8 cellular contexts compared by ENCODE assay signal in genomic region chr12:94832780-94833760, GRCh38.
DNase-seq lines count a peak whose midpoint lies in the region; ATAC-seq and TF ChIP-seq lines count a peak whose summit lies in the region.

No MANE protein-coding gene starts in this region.

- H3K4me1 ChIP-seq in right atrium auricular region (peaks cover 0 to 4% of the 10 kb centered on the region in 2 donors), mesodermal cell (ENCODE audit: control insufficient read depth, insufficient read depth, low read length, poor library complexity, severe bottlenecking) (peaks cover 11% of the 10 kb centered on the region), aorta (ENCODE audit: control insufficient read depth in 1 of 2, insufficient read depth in 2 of 2, low read length in 2 of 2) (no peaks in the 10 kb centered on the region), ascending aorta (no peaks in the 10 kb centered on the region)

- TF ChIP-seq CTCF in right atrium auricular region (IDR thresholded peaks at IDR 0.05) (no peak), ascending aorta (IDR thresholded peaks at IDR 0.05) (no peak)

- H3K27me3 ChIP-seq in right atrium auricular region (no peaks in the 10 kb centered on the region), aorta (ENCODE audit: control insufficient read depth in 1 of 2, insufficient read depth in 2 of 2, low read length in 1 of 2) (no peaks in the 10 kb centered on the region), ascending aorta (no peaks in the 10 kb centered on the region)

- ATAC-seq in Right ventricle myocardium inferior: peak; percentile 37
- peak; percentile 64 for ATAC-seq in aorta (ENCODE audit: low FRiP score)

- DNase-seq in Right ventricle myocardium inferior (ENCODE audit: missing footprints) (no peak), right atrium auricular region (ENCODE audit: low spot score) (no peak), brain pericyte (ENCODE audit: low read depth, low spot score) (peak; percentile 41), aorta (no peak), ascending aorta (ENCODE audit: low spot score in 2 of 2) (no peak), MV-4-11 (lab: John Stamatoyannopoulos, UW) (no peak)
- no peak for DNase-seq in stimulated activated naive CD4-positive, alpha-beta T cell treated with Interleukin-2 at 50 U/mL for 16 hours (lab: John Stamatoyannopoulos, UW)

- H3K36me3 ChIP-seq in right atrium auricular region: no peaks in the 10 kb centered on the region
- no peaks in the 10 kb centered on the region for H3K36me3 ChIP-seq in mesodermal cell (ENCODE audit: control insufficient read depth, insufficient read depth, low read length)
- H3K36me3 ChIP-seq in aorta (ENCODE audit: control insufficient read depth in 1 of 2, insufficient read depth in 2 of 2, low read length in 1 of 2): no peaks in the 10 kb centered on the region
- H3K36me3 ChIP-seq in ascending aorta: no peaks in the 10 kb centered on the region

- no peak overlapping the region for H3K4me3 ChIP-seq in right atrium auricular region
- H3K4me3 ChIP-seq in mesodermal cell (ENCODE audit: extremely low read depth, insufficient read depth, low read length, poor library complexity, severe bottlenecking): no peak overlapping the region
- no peak overlapping the region for H3K4me3 ChIP-seq in aorta (ENCODE audit: low read length in 2 of 2)
- H3K4me3 ChIP-seq in ascending aorta: no peak overlapping the region

- H3K27ac ChIP-seq in right atrium auricular region (no peak overlapping the region), mesodermal cell (ENCODE audit: low read depth, low read length, severe bottlenecking) (peak overlapping the region; percentile 81), aorta (ENCODE audit: low read depth in 1 of 2, low read length in 2 of 2) (no peak overlapping the region), ascending aorta (no peak overlapping the region)

- H3K9me3 ChIP-seq in right atrium auricular region (no peaks in the 10 kb centered on the region), mesodermal cell (ENCODE audit: control insufficient read depth, low read length) (no peaks in the 10 kb centered on the region), aorta (ENCODE audit: control insufficient read depth, low read length) (no peaks in the 10 kb centered on the region), ascending aorta (no peaks in the 10 kb centered on the region)

- 53 to 66% methylated on average over 9 to 17 of the region's 17 CpGs for WGBS in mesodermal cell (ENCODE audit: insufficient coverage in 2 of 2), 2 experiments
- WGBS in aorta, 2 donors: 62 to 67% methylated on average over 17 of the region's 17 CpGs

- intact Hi-C loops in Right ventricle myocardium inferior (cut with DNase I): no loop called here
- intact Hi-C loops in aorta (cut with DNase I): no loop called here
- intact Hi-C loops in ascending aorta (cut with DNase I): no loop called here
